23 cellular contexts compared by ENCODE assay signal in the genomic region with DNA sequence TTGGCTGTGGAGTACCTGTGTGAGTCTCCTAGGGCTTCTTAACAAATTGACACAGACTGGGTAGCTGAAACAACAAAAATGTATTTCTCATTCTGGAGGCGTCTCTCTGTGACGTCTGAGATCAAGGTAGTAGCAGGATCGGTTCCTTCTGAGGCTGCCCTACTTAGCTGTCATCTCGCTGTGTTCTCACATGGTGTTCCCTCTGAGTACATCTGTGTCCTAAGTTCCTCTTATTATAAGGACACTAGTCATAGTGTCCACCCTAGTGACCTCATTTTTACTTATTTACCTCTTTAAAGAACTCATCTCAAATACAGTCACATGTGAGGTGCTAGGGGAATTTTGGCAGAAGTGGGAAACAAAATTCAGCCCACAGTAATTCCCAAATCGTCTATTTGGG.
"Had no signal": no experiment of that assay in that cellular context is flagged by ENCODE, and none has a peak within 500 bp of the region (broad histone marks: within the 10 kb centered on the region; RNA-seq: fewer than 3 reads in every experiment).

No MANE protein-coding gene starts in this region.

- H3K4me3 ChIP-seq: colonic mucosa, dorsolateral prefrontal cortex, esophagus squamous epithelium, gastrocnemius medialis, heart right ventricle, left lung, lower lobe of right lung, mucosa of descending colon had no signal

- H3K4me3 Mint-ChIP-seq: mesothelial cell of epicardium had no signal

- ATAC-seq: gastrocnemius medialis, heart right ventricle, left cardiac atrium, left lung, left ventricle myocardium superior, lower lobe of right lung, mucosa of descending colon had no signal

- H3K4me1 Mint-ChIP-seq: mesothelial cell of epicardium had no signal

- H3K9me3 ChIP-seq: colonic mucosa, gastrocnemius medialis, mucosa of descending colon had no signal

- H3K27me3 ChIP-seq: colonic mucosa, gastrocnemius medialis had no signal

- H3K27ac Mint-ChIP-seq: mesothelial cell of epicardium had no signal

- FAIRE-seq: endothelial cell of umbilical vein, islet of Langerhans, keratinocyte had no signal

- DNase-seq: colonic mucosa; dermis blood vessel endothelial cell; dorsolateral prefrontal cortex; effector CD4-positive, alpha-beta T cell; effector memory CD4-positive, alpha-beta T cell; esophagus squamous epithelium; foreskin fibroblast; foreskin melanocyte; gastrocnemius medialis; glutamatergic neuron; head of caudate nucleus; heart right ventricle; hippocampal formation; left cardiac atrium; left lung; left ventricle myocardium superior; lower lobe of right lung; mesenchymal stem cell; mucosa of descending colon had no signal

- H3K36me3 Mint-ChIP-seq: mesothelial cell of epicardium had no signal

- H3K36me3 ChIP-seq: colonic mucosa, esophagus squamous epithelium, gastrocnemius medialis, heart right ventricle, left lung, lower lobe of right lung had no signal

- H3K27ac ChIP-seq: colonic mucosa, dorsolateral prefrontal cortex, esophagus squamous epithelium, gastrocnemius medialis, heart right ventricle, left lung, lower lobe of right lung had no signal

- H3K4me1 ChIP-seq: colonic mucosa, esophagus squamous epithelium, gastrocnemius medialis, heart right ventricle, left lung, lower lobe of right lung had no signal
